15 cellular contexts compared by ENCODE assay signal in the genomic region with DNA sequence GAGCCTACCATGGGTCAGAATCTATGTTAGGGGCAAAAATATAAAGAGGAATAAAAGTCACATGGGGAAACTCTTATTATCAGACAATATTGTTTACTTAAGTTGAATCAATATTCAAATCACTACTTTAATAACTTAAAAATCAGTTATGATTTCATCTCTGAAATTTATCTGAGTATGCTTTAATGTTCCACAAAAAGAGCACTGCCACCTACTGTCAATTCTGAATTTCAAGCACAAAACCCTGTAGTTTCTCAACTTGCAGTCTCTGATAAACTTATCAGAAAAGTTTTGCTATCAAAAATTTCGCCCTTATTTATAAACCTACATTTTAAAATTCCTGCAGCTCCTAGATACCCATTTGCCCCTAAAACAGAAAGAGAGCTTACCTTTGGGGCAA. TPM values are rescaled to one million over a fixed set of nuclear protein-coding genes. Genes with fewer than 3 reads are reported as not detected.
DNase-seq lines count a peak whose midpoint lies in the region; ATAC-seq, FAIRE-seq and TF ChIP-seq lines count a peak whose summit lies in the region.
"Had no signal": no experiment of that assay in that cellular context is flagged by ENCODE, and none has a peak within 500 bp of the region (broad histone marks: within the 10 kb centered on the region; RNA-seq: fewer than 3 reads in every experiment).

No MANE protein-coding gene starts in this region.

- H3K27ac ChIP-seq in endodermal cell (ENCODE audit: low read depth, low read length) (no peak overlapping the region), small intestine (ENCODE audit: low read depth in 1 of 2, low read length in 1 of 2) (no peak overlapping the region), stomach (no peak overlapping the region)

- H3K4me1 Mint-ChIP-seq in activated CD8-positive, alpha-beta T cell treated with anti-CD3 and anti-CD28 coated beads, Interleukin-2, amount 10 ng/mL, durations not matched to agents 7 days and 5 days (ENCODE audit: low read depth): no peaks in the 10 kb centered on the region
- H3K4me1 Mint-ChIP-seq in activated CD8-positive, alpha-beta T cell treated with anti-CD3 and anti-CD28 coated beads for 36 hours (ENCODE audit: low read depth): peaks cover 6% of the 10 kb centered on the region
- peaks cover 4% of the 10 kb centered on the region for H3K4me1 Mint-ChIP-seq in endodermal cell
- H3K4me1 Mint-ChIP-seq: B cell, nephron progenitor cell had no signal

- no peak for DNase-seq in activated CD8-positive, alpha-beta T cell treated with anti-CD3 and anti-CD28 coated beads, Interleukin-2, amount 10 ng/mL, durations not matched to agents 7 days and 5 days
- no peak for DNase-seq in activated CD8-positive, alpha-beta T cell treated with anti-CD3 and anti-CD28 coated beads for 36 hours
- DNase-seq in NCI-H460 (ENCODE audit: extremely low read depth, low read depth) (peak; percentile 1), endodermal cell (no peak), small intestine (peak; percentile 2), NCI-H345 (lab: John Stamatoyannopoulos, UW) (no peak), stomach (no peak)
- DNase-seq: activated CD4-positive, alpha-beta memory T cell treated with anti-CD3 and anti-CD28 coated beads, Interleukin-2, amount 10 ng/mL, durations not matched to agents 7 days and 5 days; KBM-7; NCI-H524 treated with DMSO at 0.1 percent for 48 hours; nephron progenitor cell; stimulated activated CD4-positive, alpha-beta T cell treated with anti-CD3 and anti-CD28 coated beads, Interleukin-2, amount 100 ng/mL, for 48 hours had no signal

- H3K9me3 ChIP-seq in endodermal cell (ENCODE audit: control insufficient read depth, low read length) (no peaks in the 10 kb centered on the region), small intestine (ENCODE audit: control insufficient read depth, low read depth) (no peaks in the 10 kb centered on the region), stomach (no peaks in the 10 kb centered on the region)

- no peak overlapping the region for H3K4me3 Mint-ChIP-seq in activated CD8-positive, alpha-beta T cell treated with anti-CD3 and anti-CD28 coated beads, Interleukin-2, amount 10 ng/mL, durations not matched to agents 7 days and 5 days
- H3K4me3 Mint-ChIP-seq in activated CD8-positive, alpha-beta T cell treated with anti-CD3 and anti-CD28 coated beads for 36 hours: no peak overlapping the region
- H3K4me3 Mint-ChIP-seq in endodermal cell: no peak overlapping the region
- H3K4me3 Mint-ChIP-seq: activated CD4-positive, alpha-beta memory T cell treated with anti-CD3 and anti-CD28 coated beads, Interleukin-2, amount 10 ng/mL, durations not matched to agents 7 days and 5 days; activated naive CD4-positive, alpha-beta T cell treated with anti-CD3 and anti-CD28 coated beads, Interleukin-2, amount 50 U/mL, for 24 hours; B cell; nephron progenitor cell had no signal

- no peak for ATAC-seq in activated CD8-positive, alpha-beta T cell treated with anti-CD3 and anti-CD28 coated beads, Interleukin-2, amount 10 ng/mL, durations not matched to agents 7 days and 5 days
- ATAC-seq in activated CD8-positive, alpha-beta T cell treated with anti-CD3 and anti-CD28 coated beads for 36 hours: no peak
- no peak for ATAC-seq in HG03025 (IDR thresholded peaks at IDR 0.05; ENCODE audit: low FRiP score, unreplicated experiment)

- H3K4me1 ChIP-seq in endodermal cell (ENCODE audit: control insufficient read depth, insufficient read depth, low read length) (peaks cover 3% of the 10 kb centered on the region), small intestine (ENCODE audit: control insufficient read depth in 2 of 2, insufficient read depth in 1 of 2, low read depth in 1 of 2, low read length in 1 of 2) (no peaks in the 10 kb centered on the region), stomach (peaks cover 0 to 22% (median 9%) of the 10 kb centered on the region in 4 donors)

- POLR2A ChIA-PET in activated CD8-positive, alpha-beta T cell treated with anti-CD3 and anti-CD28 coated beads, Interleukin-2, amount 10 ng/mL, durations not matched to agents 7 days and 5 days (lab: Charles Lee): interaction anchor here (0.6 kb wide), 1 partner anchor 15 kb away, joined by 4 read pairs; no protein-coding TSS in a partner anchor
- POLR2A ChIA-PET in activated CD8-positive, alpha-beta T cell treated with anti-CD3 and anti-CD28 coated beads for 36 hours (lab: Charles Lee): no interaction called here

- no peak for TF ChIP-seq CTCF in activated CD8-positive, alpha-beta T cell treated with anti-CD3 and anti-CD28 coated beads for 36 hours (IDR thresholded peaks at IDR 0.05)
- TF ChIP-seq CTCF in endodermal cell (conservative IDR thresholded peaks at IDR 0.05) (peak; percentile 59), stomach (IDR thresholded peaks at IDR 0.05) (no peak)

- CTCF ChIA-PET in activated CD8-positive, alpha-beta T cell treated with anti-CD3 and anti-CD28 coated beads, Interleukin-2, amount 10 ng/mL, durations not matched to agents 7 days and 5 days (lab: Charles Lee): interaction anchor here (0.9 to 2.3 kb wide), 12 partner anchors 8 to 180 kb away, joined by 3 to 7 read pairs (median 4); no protein-coding TSS in a partner anchor
- CTCF ChIA-PET in activated CD8-positive, alpha-beta T cell treated with anti-CD3 and anti-CD28 coated beads for 36 hours (lab: Charles Lee): interaction anchor here (0.8 to 1.9 kb wide), 5 partner anchors 10 to 128 kb away, joined by 3 to 6 read pairs (median 5); no protein-coding TSS in a partner anchor

- H3K4me3 ChIP-seq in endodermal cell (ENCODE audit: low read length) (no peak overlapping the region), small intestine (ENCODE audit: low read depth in 1 of 2, low read length in 2 of 2) (no peak overlapping the region), stomach (no peak overlapping the region)

- no peaks in the 10 kb centered on the region for H3K9me3 Mint-ChIP-seq in activated CD8-positive, alpha-beta T cell treated with anti-CD3 and anti-CD28 coated beads, Interleukin-2, amount 10 ng/mL, durations not matched to agents 7 days and 5 days (ENCODE audit: insufficient read depth)
- H3K9me3 Mint-ChIP-seq in activated CD8-positive, alpha-beta T cell treated with anti-CD3 and anti-CD28 coated beads for 36 hours: no peaks in the 10 kb centered on the region
- no peaks in the 10 kb centered on the region for H3K9me3 Mint-ChIP-seq in endodermal cell
- H3K9me3 Mint-ChIP-seq: activated CD4-positive, alpha-beta memory T cell treated with anti-CD3 and anti-CD28 coated beads, Interleukin-2, amount 10 ng/mL, durations not matched to agents 7 days and 5 days; activated naive CD4-positive, alpha-beta T cell treated with anti-CD3 and anti-CD28 coated beads, Interleukin-2, amount 50 U/mL, for 24 hours; nephron progenitor cell had no signal

- H3K36me3 ChIP-seq in endodermal cell (ENCODE audit: control insufficient read depth, insufficient read depth, low read length): peaks cover 96% of the 10 kb centered on the region
- no peaks in the 10 kb centered on the region for H3K36me3 ChIP-seq in small intestine (ENCODE audit: control insufficient read depth in 2 of 2, insufficient read depth in 2 of 2, low read length in 2 of 2)
- peaks cover 16 to 59% (median 58%) of the 10 kb centered on the region in 4 donors for H3K36me3 ChIP-seq in stomach

- intact Hi-C loops in activated CD8-positive, alpha-beta T cell treated with anti-CD3 and anti-CD28 coated beads for 36 hours (cut with micrococcal nuclease): no loop called here
- intact Hi-C loops in stomach (cut with DNase I; ENCODE audit: low total_unique reads): no loop called here

- TF ChIP-seq EP300 in stomach (IDR thresholded peaks at IDR 0.05): no peak

- H3K27me3 ChIP-seq in endodermal cell (ENCODE audit: control insufficient read depth, insufficient read depth, low read length, poor library complexity, severe bottlenecking) (no peaks in the 10 kb centered on the region), small intestine (ENCODE audit: control insufficient read depth in 2 of 2, insufficient read depth in 2 of 2, low read length in 2 of 2) (no peaks in the 10 kb centered on the region), stomach (no peaks in the 10 kb centered on the region)

- H3K27me3 Mint-ChIP-seq in activated CD8-positive, alpha-beta T cell treated with anti-CD3 and anti-CD28 coated beads, Interleukin-2, amount 10 ng/mL, durations not matched to agents 7 days and 5 days (ENCODE audit: low read depth): no peaks in the 10 kb centered on the region
- H3K27me3 Mint-ChIP-seq in activated CD8-positive, alpha-beta T cell treated with anti-CD3 and anti-CD28 coated beads for 36 hours: no peaks in the 10 kb centered on the region
- H3K27me3 Mint-ChIP-seq in endodermal cell (ENCODE audit: insufficient read depth): no peaks in the 10 kb centered on the region
- H3K27me3 Mint-ChIP-seq: activated CD4-positive, alpha-beta memory T cell treated with anti-CD3 and anti-CD28 coated beads, Interleukin-2, amount 10 ng/mL, durations not matched to agents 7 days and 5 days; activated naive CD4-positive, alpha-beta T cell treated with anti-CD3 and anti-CD28 coated beads, Interleukin-2, amount 50 U/mL, for 24 hours; B cell had no signal

- H3K9ac ChIP-seq in endodermal cell (ENCODE audit: extremely low read depth, low read length, poor library complexity, severe bottlenecking): no peak overlapping the region

- peaks cover 24% of the 10 kb centered on the region for H3K36me3 Mint-ChIP-seq in activated CD8-positive, alpha-beta T cell treated with anti-CD3 and anti-CD28 coated beads, Interleukin-2, amount 10 ng/mL, durations not matched to agents 7 days and 5 days (ENCODE audit: low read depth)
- peaks cover 16% of the 10 kb centered on the region for H3K36me3 Mint-ChIP-seq in activated CD8-positive, alpha-beta T cell treated with anti-CD3 and anti-CD28 coated beads for 36 hours (ENCODE audit: low read depth)
- peaks cover 41% of the 10 kb centered on the region for H3K36me3 Mint-ChIP-seq in endodermal cell (ENCODE audit: low read depth)

- no peak for FAIRE-seq in small intestine (lab: Jason Lieb, UNC)

- no peak for TF ChIP-seq POLR2A in stomach (IDR thresholded peaks at IDR 0.05)

- 93 to 100% methylated on average over 1 of the region's 1 CpG for WGBS in endodermal cell (ENCODE audit: insufficient coverage in 1 of 2, insufficient read length in 1 of 2), 2 experiments
- WGBS in small intestine, 3 donors: 39 to 76% (median 63%) methylated on average over 1 of the region's 1 CpG
- 28 to 63% (median 41%) methylated on average over 1 of the region's 1 CpG for WGBS in stomach, 5 donors

- peak overlapping the region; percentile 46 for H3K27ac Mint-ChIP-seq in activated CD8-positive, alpha-beta T cell treated with anti-CD3 and anti-CD28 coated beads, Interleukin-2, amount 10 ng/mL, durations not matched to agents 7 days and 5 days
- no peak overlapping the region for H3K27ac Mint-ChIP-seq in activated CD8-positive, alpha-beta T cell treated with anti-CD3 and anti-CD28 coated beads for 36 hours
- no peak overlapping the region for H3K27ac Mint-ChIP-seq in endodermal cell
- H3K27ac Mint-ChIP-seq: activated CD4-positive, alpha-beta memory T cell treated with anti-CD3 and anti-CD28 coated beads, Interleukin-2, amount 10 ng/mL, durations not matched to agents 7 days and 5 days; activated naive CD4-positive, alpha-beta T cell treated with anti-CD3 and anti-CD28 coated beads, Interleukin-2, amount 50 U/mL, for 24 hours; B cell had no signal

RNA-seq across cellular contexts. Expression of a gene that starts 47.3 kb away (rescaled TPM):
- total RNA-seq in activated CD8-positive, alpha-beta T cell treated with anti-CD3 and anti-CD28 coated beads, Interleukin-2, amount 10 ng/mL, durations not matched to agents 7 days and 5 days: 10 to 100 TPM; 37.9 to 39.6 TPM
- 10 to 100 TPM; 37.8 to 41.2 TPM for total RNA-seq in activated CD8-positive, alpha-beta T cell treated with anti-CD3 and anti-CD28 coated beads for 36 hours
- total RNA-seq in NCI-H460 (2014; rRNA removed; shearing (Covaris generic)): 58.9 and 86.3 TPM in 2 replicates
- 45.8 and 62.4 TPM in 2 replicates for polyA plus RNA-seq in NCI-H460 (2014; cell fraction: nucleus; rRNA removed)
- 100 to 1,000 TPM; 121 to 127 TPM for total RNA-seq in endodermal cell
- 120 TPM for polyA plus RNA-seq in endodermal cell (2013, experiment 1 of 2)
- polyA plus RNA-seq in endodermal cell (2013, experiment 2 of 2): 141 TPM
- polyA plus RNA-seq in small intestine: 1 to 10 TPM; 1.6 to 9.7 (median 3.8) TPM
- 100 to 1,000 TPM in 1 of 5 donors, 10 to 100 TPM in 4; 49.4 to 426 (median 65.3) TPM for total RNA-seq in stomach
- polyA plus RNA-seq in stomach: 10 to 100 TPM; 18.1 to 25.1 (median 22.8) TPM

Comparison
In these comparisons a context has a peak if more than half of its experiments do, and no peak if none do; other contexts are left out.
1. DNase-seq: peak in NCI-H460 (single experiment) and small intestine (single experiment); none in activated CD8-positive, alpha-beta T cell treated with anti-CD3 and anti-CD28 coated beads, Interleukin-2, amount 10 ng/mL, durations not matched to agents 7 days and 5 days (single experiment), activated CD8-positive, alpha-beta T cell treated with anti-CD3 and anti-CD28 coated beads for 36 hours (single experiment), endodermal cell (single experiment), NCI-H345 (single experiment) and stomach (single experiment).